In genomic region chr2:95272781-95273180, GRCh38 we compare ENCODE assay signal across 19 cellular contexts. TPM values are rescaled to one million over a fixed set of nuclear protein-coding genes. Genes with fewer than 3 reads are reported as not detected.
A peak's percentile ranks its signal among the peaks of the same experiment; 100 is the strongest.
DNase-seq lines count a peak whose midpoint lies in the region; ATAC-seq and TF ChIP-seq lines count a peak whose summit lies in the region.
"Had no signal": no experiment of that assay in that cellular context is flagged by ENCODE, and none has a peak within 500 bp of the region (broad histone marks: within the 10 kb centered on the region; RNA-seq: fewer than 3 reads in every experiment).

No MANE protein-coding gene starts in this region.

- no peak overlapping the region for H3K27ac Mint-ChIP-seq in activated CD8-positive, alpha-beta memory T cell treated with anti-CD3 and anti-CD28 coated beads, Interleukin-2, amount 10 ng/mL, durations not matched to agents 7 days and 5 days
- no peak overlapping the region for H3K27ac Mint-ChIP-seq in WTC11
- no peak overlapping the region for H3K27ac Mint-ChIP-seq in stimulated activated effector memory CD8-positive, alpha-beta T cell treated with anti-CD3 and anti-CD28 coated beads, Interleukin-12 subunit alpha, Interleukin-12 subunit beta, amount 100 ng/mL, for 72 hours
- H3K27ac Mint-ChIP-seq: CD8-positive, alpha-beta memory T cell had no signal

- DNase-seq in activated CD8-positive, alpha-beta memory T cell treated with anti-CD3 and anti-CD28 coated beads, Interleukin-2, amount 50 U/mL, for 48 hours, result peak; percentile 13
- DNase-seq in activated CD8-positive, alpha-beta memory T cell treated with anti-CD3 and anti-CD28 coated beads, Interleukin-2, amount 10 ng/mL, durations not matched to agents 7 days and 5 days, result no peak
- DNase-seq in WTC11 (ENCODE audit: low spot score) (peak; percentile 1), lower lobe of right lung (peak; percentile 5), spleen (peak; percentile 30), NCI-H146 (lab: John Stamatoyannopoulos, UW) (no peak)
- DNase-seq in stimulated activated effector memory CD8-positive, alpha-beta T cell treated with anti-CD3 and anti-CD28 coated beads, Interleukin-12 subunit alpha, Interleukin-12 subunit beta, amount 100 ng/mL, for 72 hours (ENCODE audit: low spot score in 2 of 2), result no peak
- DNase-seq: GDM1, Karpas-422, NCI-H1694 treated with DMSO at 0.1 percent for 48 hours, NCI-H2081 treated with DMSO at 0.1 percent for 48 hours, NCI-H446, NCI-H526, Right ventricle myocardium superior had no signal

- no peak for TF ChIP-seq POLR2A in spleen (IDR thresholded peaks at IDR 0.05)

- H3K4me1 ChIP-seq in lower lobe of right lung, result no peaks in the 10 kb centered on the region
- no peaks in the 10 kb centered on the region for H3K4me1 ChIP-seq in spleen

- H3K36me3 Mint-ChIP-seq in activated CD8-positive, alpha-beta memory T cell treated with anti-CD3 and anti-CD28 coated beads, Interleukin-2, amount 10 ng/mL, durations not matched to agents 7 days and 5 days, result no peaks in the 10 kb centered on the region
- no peaks in the 10 kb centered on the region for H3K36me3 Mint-ChIP-seq in WTC11
- H3K36me3 Mint-ChIP-seq in stimulated activated effector memory CD8-positive, alpha-beta T cell treated with anti-CD3 and anti-CD28 coated beads, Interleukin-12 subunit alpha, Interleukin-12 subunit beta, amount 100 ng/mL, for 72 hours, result no peaks in the 10 kb centered on the region
- H3K36me3 Mint-ChIP-seq: CD8-positive, alpha-beta memory T cell had no signal

- CTCF ChIA-PET in activated CD8-positive, alpha-beta memory T cell treated with anti-CD3 and anti-CD28 coated beads, Interleukin-2, amount 10 ng/mL, durations not matched to agents 7 days and 5 days (lab: Charles Lee), result no interaction called here
- CTCF ChIA-PET in WTC11 (lab: Charles Lee), result no interaction called here

- H3K4me3 ChIP-seq in lower lobe of right lung, result no peak overlapping the region
- no peak overlapping the region for H3K4me3 ChIP-seq in spleen
- H3K4me3 ChIP-seq: BLaER1 treated with 17β-estradiol and CSF1 and Interleukin-3, amounts not matched to agents 10 nM and 100 nM had no signal

- H3K9me3 ChIP-seq in lower lobe of right lung (no peaks in the 10 kb centered on the region), spleen (no peaks in the 10 kb centered on the region)
- H3K9me3 ChIP-seq: BLaER1 treated with 17β-estradiol and CSF1 and Interleukin-3, amounts not matched to agents 10 nM and 100 nM had no signal

- no peaks in the 10 kb centered on the region for H3K27me3 Mint-ChIP-seq in activated CD8-positive, alpha-beta memory T cell treated with anti-CD3 and anti-CD28 coated beads, Interleukin-2, amount 10 ng/mL, durations not matched to agents 7 days and 5 days
- no peaks in the 10 kb centered on the region for H3K27me3 Mint-ChIP-seq in WTC11 (ENCODE audit: low read depth)
- H3K27me3 Mint-ChIP-seq: CD8-positive, alpha-beta memory T cell had no signal

- no peaks in the 10 kb centered on the region for H3K9me3 Mint-ChIP-seq in activated CD8-positive, alpha-beta memory T cell treated with anti-CD3 and anti-CD28 coated beads, Interleukin-2, amount 10 ng/mL, durations not matched to agents 7 days and 5 days (ENCODE audit: low read depth)
- H3K9me3 Mint-ChIP-seq in WTC11, result no peaks in the 10 kb centered on the region
- H3K9me3 Mint-ChIP-seq in stimulated activated effector memory CD8-positive, alpha-beta T cell treated with anti-CD3 and anti-CD28 coated beads, Interleukin-12 subunit alpha, Interleukin-12 subunit beta, amount 100 ng/mL, for 72 hours, result no peaks in the 10 kb centered on the region
- H3K9me3 Mint-ChIP-seq: CD8-positive, alpha-beta memory T cell had no signal

- no peak for ATAC-seq in activated CD8-positive, alpha-beta memory T cell treated with anti-CD3 and anti-CD28 coated beads, Interleukin-2, amount 10 ng/mL, durations not matched to agents 7 days and 5 days
- ATAC-seq in WTC11 (no peak), lower lobe of right lung (no peak), HG03342 (IDR thresholded peaks at IDR 0.05; ENCODE audit: unreplicated experiment) (no peak)
- no peak for ATAC-seq in stimulated activated effector memory CD8-positive, alpha-beta T cell treated with anti-CD3 and anti-CD28 coated beads, Interleukin-12 subunit alpha, Interleukin-12 subunit beta, amount 100 ng/mL, for 72 hours
- ATAC-seq: HCT116 had no signal

- 58 to 90% (median 85%) methylated on average over 1 of the region's 1 CpG for WGBS in spleen, 5 donors

- H3K27ac ChIP-seq in lower lobe of right lung (no peak overlapping the region), spleen (no peak overlapping the region)
- H3K27ac ChIP-seq: BLaER1 treated with 17β-estradiol and CSF1 and Interleukin-3, amounts not matched to agents 10 nM and 100 nM had no signal

- no peak overlapping the region for H3K4me3 Mint-ChIP-seq in activated CD8-positive, alpha-beta memory T cell treated with anti-CD3 and anti-CD28 coated beads, Interleukin-2, amount 10 ng/mL, durations not matched to agents 7 days and 5 days
- H3K4me3 Mint-ChIP-seq in WTC11, result no peak overlapping the region
- no peak overlapping the region for H3K4me3 Mint-ChIP-seq in stimulated activated effector memory CD8-positive, alpha-beta T cell treated with anti-CD3 and anti-CD28 coated beads, Interleukin-12 subunit alpha, Interleukin-12 subunit beta, amount 100 ng/mL, for 72 hours
- H3K4me3 Mint-ChIP-seq: CD8-positive, alpha-beta memory T cell had no signal

- POLR2A ChIA-PET in WTC11 (lab: Charles Lee), result no interaction called here

- H3K27me3 ChIP-seq in lower lobe of right lung (ENCODE audit: low read depth) (no peaks in the 10 kb centered on the region), spleen (replicated peaks in 1 of 7) (no peaks in the 10 kb centered on the region)
- H3K27me3 ChIP-seq: BLaER1 treated with 17β-estradiol and CSF1 and Interleukin-3, amounts not matched to agents 10 nM and 100 nM had no signal

- no peaks in the 10 kb centered on the region for H3K4me1 Mint-ChIP-seq in activated CD8-positive, alpha-beta memory T cell treated with anti-CD3 and anti-CD28 coated beads, Interleukin-2, amount 10 ng/mL, durations not matched to agents 7 days and 5 days
- peaks cover 35% of the 10 kb centered on the region for H3K4me1 Mint-ChIP-seq in WTC11
- H3K4me1 Mint-ChIP-seq in stimulated activated effector memory CD8-positive, alpha-beta T cell treated with anti-CD3 and anti-CD28 coated beads, Interleukin-12 subunit alpha, Interleukin-12 subunit beta, amount 100 ng/mL, for 72 hours, result no peaks in the 10 kb centered on the region
- H3K4me1 Mint-ChIP-seq: CD8-positive, alpha-beta memory T cell had no signal

- no peak for TF ChIP-seq CTCF in WTC11 (IDR thresholded peaks at IDR 0.05)
- TF ChIP-seq CTCF in lower lobe of right lung (IDR thresholded peaks at IDR 0.05), result no peak
- no peak for TF ChIP-seq CTCF in spleen (IDR thresholded peaks at IDR 0.05 in 8 of 11, conservative IDR thresholded peaks at IDR 0.05 in 3 of 11)

- intact Hi-C loops in lower lobe of right lung (cut with DNase I) (no loop called here), spleen (cut with DNase I; ENCODE audit: low total_unique reads) (no loop called here)

- no peaks in the 10 kb centered on the region for H3K36me3 ChIP-seq in lower lobe of right lung
- no peaks in the 10 kb centered on the region for H3K36me3 ChIP-seq in spleen
- H3K36me3 ChIP-seq: BLaER1 treated with 17β-estradiol and CSF1 and Interleukin-3, amounts not matched to agents 10 nM and 100 nM had no signal

TF ChIP-seq in WTC11, 78 proteins besides CTCF, POLR2A, EP300 and RAD21 (continues in another document):
- TF ChIP-seq ZSCAN18 (CRISPR knock-in tag; IDR thresholded peaks at IDR 0.05) (no peak), ZNF425 (CRISPR knock-in tag; conservative IDR thresholded peaks at IDR 0.05) (no peak), ZNF416 (CRISPR knock-in tag; IDR thresholded peaks at IDR 0.05) (no peak)

RNA-seq across cellular contexts. Expression of gene PROM2, which starts 1.5 kb away (rescaled TPM):
- under 1 TPM in 1 of 2 experiments, not detected in 1; 0.82 TPM for total RNA-seq in activated CD8-positive, alpha-beta memory T cell treated with anti-CD3 and anti-CD28 coated beads, Interleukin-2, amount 10 ng/mL, durations not matched to agents 7 days and 5 days
- total RNA-seq in WTC11 (2021) (7.9 to 11.8 TPM (median 8.3 TPM) in 3 replicates), lower lobe of right lung (6.0 TPM), spleen (1 to 10 TPM in 6 of 7 donors, under 1 TPM in 1; 0.50 to 4.9 (median 2.7) TPM)
- polyA plus RNA-seq in spleen, result under 1 TPM; 0.21 to 0.74 (median 0.52) TPM
- total RNA-seq: SK-MEL-5 had no signal
- polyA plus RNA-seq: CD8-positive, alpha-beta memory T cell had no signal

RNA-seq across cellular contexts. Expression of gene KCNIP3, which starts 24.4 kb away (rescaled TPM):
- total RNA-seq in activated CD8-positive, alpha-beta memory T cell treated with anti-CD3 and anti-CD28 coated beads, Interleukin-2, amount 10 ng/mL, durations not matched to agents 7 days and 5 days, result not detected
- 2.1 to 3.3 TPM (median 3.1 TPM) in 3 replicates for total RNA-seq in WTC11 (2021)
- total RNA-seq in lower lobe of right lung, result 2.6 TPM
- total RNA-seq in spleen, result 1 to 10 TPM; 2.6 to 5.2 (median 4.2) TPM
- 1 to 10 TPM in 1 of 3 donors, under 1 TPM in 2; 0.59 to 1.8 (median 0.85) TPM for polyA plus RNA-seq in spleen
- total RNA-seq: CD8-positive, alpha-beta memory T cell had no signal
- polyA plus RNA-seq: CD8-positive, alpha-beta memory T cell had no signal

Comparison
In these comparisons a context has a peak if more than half of its experiments do, and no peak if none do; other contexts are left out.
1. DNase-seq: peak in activated CD8-positive, alpha-beta memory T cell treated with anti-CD3 and anti-CD28 coated beads, Interleukin-2, amount 50 U/mL, for 48 hours (single experiment), WTC11 (single experiment), lower lobe of right lung (single experiment) and spleen (single experiment); none in activated CD8-positive, alpha-beta memory T cell treated with anti-CD3 and anti-CD28 coated beads, Interleukin-2, amount 10 ng/mL, durations not matched to agents 7 days and 5 days (single experiment), stimulated activated effector memory CD8-positive, alpha-beta T cell treated with anti-CD3 and anti-CD28 coated beads, Interleukin-12 subunit alpha, Interleukin-12 subunit beta, amount 100 ng/mL, for 72 hours (0 of 2) and NCI-H146 (single experiment).